Comparison of ENCODE assay signal across 23 cellular contexts in the genomic region with DNA sequence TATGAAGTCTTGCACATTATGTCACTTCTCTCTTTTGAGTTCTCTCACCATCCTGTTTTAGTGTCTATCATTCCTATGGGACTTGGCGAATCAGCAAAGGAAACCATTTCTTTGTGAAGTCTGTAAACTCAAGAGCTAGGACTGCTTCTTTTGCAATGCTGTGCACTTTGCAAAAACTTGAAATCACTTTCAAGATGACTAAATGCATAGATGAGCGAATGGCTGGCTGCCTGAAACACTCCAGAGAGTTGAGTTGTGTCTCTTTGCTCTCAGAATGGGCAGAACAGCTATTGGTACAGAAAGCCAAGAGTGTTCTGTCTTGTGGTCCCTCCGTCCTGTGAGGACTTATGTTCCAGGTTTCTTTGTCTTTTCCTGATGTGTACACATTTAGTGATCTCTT. TPM values are rescaled to one million over a fixed set of nuclear protein-coding genes. Genes with fewer than 3 reads are reported as not detected.
DNase-seq lines count a peak whose midpoint lies in the region; ATAC-seq and TF ChIP-seq lines count a peak whose summit lies in the region.
"Had no signal": no experiment of that assay in that cellular context is flagged by ENCODE, and none has a peak within 500 bp of the region (broad histone marks: within the 10 kb centered on the region; RNA-seq: fewer than 3 reads in every experiment).

No MANE protein-coding gene starts in this region.

- H3K4me1 ChIP-seq in neural progenitor cell = no peaks in the 10 kb centered on the region
- H3K4me1 ChIP-seq in psoas muscle = no peaks in the 10 kb centered on the region
- H3K4me1 ChIP-seq: adrenal gland, tibial nerve had no signal

- H3K4me1 Mint-ChIP-seq in activated CD4-positive, alpha-beta T cell treated with anti-CD3 and anti-CD28 coated beads, Interleukin-2, amount 10 ng/mL, durations not matched to agents 7 days and 5 days = no peaks in the 10 kb centered on the region
- no peaks in the 10 kb centered on the region for H3K4me1 Mint-ChIP-seq in neural progenitor cell
- no peaks in the 10 kb centered on the region for H3K4me1 Mint-ChIP-seq in type B pancreatic cell (ENCODE audit: unreplicated experiment)
- no peaks in the 10 kb centered on the region for H3K4me1 Mint-ChIP-seq in stimulated activated naive CD8-positive, alpha-beta T cell treated with anti-CD3 and anti-CD28 coated beads, Interleukin-15, amount 100 ng/mL, for 72 hours
- H3K4me1 Mint-ChIP-seq: nephron had no signal

- H4K20me1 ChIP-seq in neural progenitor cell (ENCODE audit: low read depth) = no peaks in the 10 kb centered on the region

- H3K79me2 ChIP-seq in neural progenitor cell (ENCODE audit: low read depth) = no peaks in the 10 kb centered on the region

- H3K4me3 ChIP-seq in neural progenitor cell (no peak overlapping the region), psoas muscle (no peak overlapping the region)
- H3K4me3 ChIP-seq: adrenal gland, cardiac muscle cell, smooth muscle cell, tibial nerve had no signal

- TF ChIP-seq CTCF in neural progenitor cell (IDR thresholded peaks at IDR 0.05) = no peak
- no peak for TF ChIP-seq CTCF in type B pancreatic cell (conservative IDR thresholded peaks at IDR 0.05)
- no peak for TF ChIP-seq CTCF in psoas muscle (IDR thresholded peaks at IDR 0.05)

- H3K36me3 Mint-ChIP-seq in activated CD4-positive, alpha-beta T cell treated with anti-CD3 and anti-CD28 coated beads, Interleukin-2, amount 10 ng/mL, durations not matched to agents 7 days and 5 days (ENCODE audit: low read depth) = no peaks in the 10 kb centered on the region
- H3K36me3 Mint-ChIP-seq in neural progenitor cell = no peaks in the 10 kb centered on the region
- H3K36me3 Mint-ChIP-seq in type B pancreatic cell = no peaks in the 10 kb centered on the region

- no peak overlapping the region for H3K27ac Mint-ChIP-seq in activated CD4-positive, alpha-beta T cell treated with anti-CD3 and anti-CD28 coated beads, Interleukin-2, amount 10 ng/mL, durations not matched to agents 7 days and 5 days
- H3K27ac Mint-ChIP-seq in neural progenitor cell (no peak overlapping the region), type B pancreatic cell (no peak overlapping the region)
- no peak overlapping the region for H3K27ac Mint-ChIP-seq in stimulated activated naive CD8-positive, alpha-beta T cell treated with anti-CD3 and anti-CD28 coated beads, Interleukin-15, amount 100 ng/mL, for 72 hours
- H3K27ac Mint-ChIP-seq: nephron, progenitor cell of endocrine pancreas had no signal

- WGBS in psoas muscle, 3 donors = 78 to 82% (median 80%) methylated on average over 3 of the region's 3 CpGs

- no peak overlapping the region for H3K4me2 ChIP-seq in neural progenitor cell
- H3K4me2 ChIP-seq: smooth muscle cell had no signal

- no peak overlapping the region for H3K27ac ChIP-seq in neural progenitor cell
- no peak overlapping the region for H3K27ac ChIP-seq in psoas muscle
- H3K27ac ChIP-seq: adrenal gland, cardiac muscle cell had no signal

- H3K36me3 ChIP-seq in neural progenitor cell (no peaks in the 10 kb centered on the region), psoas muscle (ENCODE audit: insufficient read depth in 1 of 2, low read depth in 1 of 2) (no peaks in the 10 kb centered on the region)
- H3K36me3 ChIP-seq: adrenal gland, cardiac muscle cell, tibial nerve had no signal

- ATAC-seq in GM21529 (IDR thresholded peaks at IDR 0.05; ENCODE audit: unreplicated experiment) (peak; percentile 82), HG03280 (IDR thresholded peaks at IDR 0.05; ENCODE audit: unreplicated experiment) (peak; percentile 47), psoas muscle (no peak)
- no peak for ATAC-seq in stimulated activated naive CD8-positive, alpha-beta T cell treated with anti-CD3 and anti-CD28 coated beads, Interleukin-15, amount 100 ng/mL, for 72 hours

- H3K9me3 ChIP-seq in neural progenitor cell (ENCODE audit: low read depth) = no peaks in the 10 kb centered on the region
- H3K9me3 ChIP-seq in psoas muscle = no peaks in the 10 kb centered on the region
- H3K9me3 ChIP-seq: adrenal gland, tibial nerve had no signal

- no peaks in the 10 kb centered on the region for H3F3A ChIP-seq in neural progenitor cell (ENCODE audit: low read depth)

- DNase-seq in activated CD4-positive, alpha-beta T cell treated with anti-CD3 and anti-CD28 coated beads for 48 hours = peak; percentile 14
- no peak for DNase-seq in activated CD4-positive, alpha-beta T cell treated with anti-CD3 and anti-CD28 coated beads, Interleukin-2, amount 10 ng/mL, durations not matched to agents 7 days and 5 days
- DNase-seq in neural progenitor cell (ENCODE audit: low spot score) = no peak
- no peak for DNase-seq in type B pancreatic cell (ENCODE audit: extremely low spot score, unreplicated experiment)
- DNase-seq in stimulated activated naive CD8-positive, alpha-beta T cell treated with anti-CD3 and anti-CD28 coated beads, Interleukin-15, amount 100 ng/mL, for 72 hours = no peak
- no peak for DNase-seq in psoas muscle
- DNase-seq: adrenal gland, erythroblast, GDM1, mesendoderm, NCI-H1436, NCI-H2171, NCI-H526 treated with DMSO at 0.1 percent for 48 hours, SW 1271 had no signal

- POLR2A ChIA-PET in activated CD4-positive, alpha-beta T cell treated with anti-CD3 and anti-CD28 coated beads, Interleukin-2, amount 10 ng/mL, durations not matched to agents 7 days and 5 days (lab: Charles Lee) = no interaction called here

- peak overlapping the region; percentile 35 for H2AFZ ChIP-seq in neural progenitor cell (replicated peaks)

- H3K4me3 Mint-ChIP-seq in activated CD4-positive, alpha-beta T cell treated with anti-CD3 and anti-CD28 coated beads, Interleukin-2, amount 10 ng/mL, durations not matched to agents 7 days and 5 days = no peak overlapping the region
- no peak overlapping the region for H3K4me3 Mint-ChIP-seq in neural progenitor cell
- no peak overlapping the region for H3K4me3 Mint-ChIP-seq in type B pancreatic cell
- no peak overlapping the region for H3K4me3 Mint-ChIP-seq in stimulated activated naive CD8-positive, alpha-beta T cell treated with anti-CD3 and anti-CD28 coated beads, Interleukin-15, amount 100 ng/mL, for 72 hours
- H3K4me3 Mint-ChIP-seq: nephron had no signal

- H3K27me3 ChIP-seq in neural progenitor cell (no peaks in the 10 kb centered on the region), psoas muscle (ENCODE audit: insufficient read depth in 3 of 3, low read length in 2 of 3) (peaks cover 0 to 3% (median 0%) of the 10 kb centered on the region in 3 donors)
- H3K27me3 ChIP-seq: adrenal gland, cardiac muscle cell, tibial nerve had no signal

- CTCF ChIA-PET in activated CD4-positive, alpha-beta T cell treated with anti-CD3 and anti-CD28 coated beads, Interleukin-2, amount 10 ng/mL, durations not matched to agents 7 days and 5 days (lab: Charles Lee) = interaction anchor here (0.5 to 2.0 kb wide), 2 partner anchors 17 to 219 kb away, joined by 3 to 5 read pairs; no protein-coding TSS in a partner anchor

- no peaks in the 10 kb centered on the region for H3K9me3 Mint-ChIP-seq in activated CD4-positive, alpha-beta T cell treated with anti-CD3 and anti-CD28 coated beads, Interleukin-2, amount 10 ng/mL, durations not matched to agents 7 days and 5 days
- H3K9me3 Mint-ChIP-seq in neural progenitor cell (no peaks in the 10 kb centered on the region), type B pancreatic cell (no peaks in the 10 kb centered on the region)
- no peaks in the 10 kb centered on the region for H3K9me3 Mint-ChIP-seq in stimulated activated naive CD8-positive, alpha-beta T cell treated with anti-CD3 and anti-CD28 coated beads, Interleukin-15, amount 100 ng/mL, for 72 hours

- H3K9ac ChIP-seq in neural progenitor cell = no peak overlapping the region

- peaks cover 5% of the 10 kb centered on the region for H3K27me3 Mint-ChIP-seq in activated CD4-positive, alpha-beta T cell treated with anti-CD3 and anti-CD28 coated beads, Interleukin-2, amount 10 ng/mL, durations not matched to agents 7 days and 5 days
- H3K27me3 Mint-ChIP-seq in neural progenitor cell (ENCODE audit: insufficient read depth, low read depth) (no peaks in the 10 kb centered on the region), type B pancreatic cell (peaks cover 5% of the 10 kb centered on the region)
- H3K27me3 Mint-ChIP-seq in stimulated activated naive CD8-positive, alpha-beta T cell treated with anti-CD3 and anti-CD28 coated beads, Interleukin-15, amount 100 ng/mL, for 72 hours = peaks cover 13% of the 10 kb centered on the region
- H3K27me3 Mint-ChIP-seq: progenitor cell of endocrine pancreas had no signal

- intact Hi-C loops in psoas muscle (cut with DNase I) = no loop called here

RNA-seq across cellular contexts. Expression of gene ELMO1, which starts 18.4 kb away (rescaled TPM):
- total RNA-seq in activated CD4-positive, alpha-beta T cell treated with anti-CD3 and anti-CD28 coated beads, Interleukin-2, amount 10 ng/mL, durations not matched to agents 7 days and 5 days = 100 to 1,000 TPM in 1 of 2 experiments, 10 to 100 TPM in 1; 99.8 to 142 TPM
- total RNA-seq in neural progenitor cell (ENCODE audit: low replicate concordance) = 22.0 and 27.0 TPM in 2 replicates
- 4.9 and 29.4 TPM in 2 replicates for total RNA-seq in type B pancreatic cell (ENCODE audit: low replicate concordance)
- total RNA-seq in psoas muscle = 1 to 10 TPM; 6.9 to 8.1 (median 7.3) TPM
- 1 to 10 TPM; 2.8 to 5.6 (median 3.2) TPM for polyA plus RNA-seq in psoas muscle
- total RNA-seq: LHCN-M2 had no signal
- polyA plus RNA-seq: BJ had no signal

Comparison
In these comparisons a context has a peak if more than half of its experiments do, and no peak if none do; other contexts are left out.
1. ATAC-seq: peak in GM21529 (single experiment) and HG03280 (single experiment); none in stimulated activated naive CD8-positive, alpha-beta T cell treated with anti-CD3 and anti-CD28 coated beads, Interleukin-15, amount 100 ng/mL, for 72 hours (single experiment) and psoas muscle (0 of 4).